ENCODE assay signal across 27 cellular contexts in genomic region chr9:111659706-111660105, GRCh38.
"Had no signal": no experiment of that assay in that cellular context is flagged by ENCODE, and none has a peak within 500 bp of the region (broad histone marks: within the 10 kb centered on the region; RNA-seq: fewer than 3 reads in every experiment).

No MANE protein-coding gene starts in this region.

- H3K36me3 Mint-ChIP-seq: activated naive CD4-positive, alpha-beta T cell treated with anti-CD3 and anti-CD28 coated beads, Interleukin-2, amount 50 U/mL, for 24 hours had no signal

- H3K27me3 Mint-ChIP-seq: activated naive CD4-positive, alpha-beta T cell treated with anti-CD3 and anti-CD28 coated beads, Interleukin-2, amount 50 U/mL, for 24 hours; activated naive CD8-positive, alpha-beta T cell treated with anti-CD3 and anti-CD28 coated beads, Interleukin-2, amount 50 U/mL, for 24 hours; naive thymus-derived CD4-positive, alpha-beta T cell; stimulated activated memory B cell treated with anti-CD40 and anti-IgM and Interleukin-4, amounts not matched to agents 10 μg/mL and 1 μg/mL and 100 μg/mL, for 72 hours had no signal

- H3K27ac Mint-ChIP-seq: activated naive CD8-positive, alpha-beta T cell treated with anti-CD3 and anti-CD28 coated beads, Interleukin-2, amount 50 U/mL, for 24 hours; activated T-helper 2 cell treated with anti-CD3 and anti-CD28 coated beads, Interferon-gamma antibody, Interleukin-2, Interleukin-4, amounts not matched to agents 10 μg/mL and 5 μg/mL and 100 μg/mL, durations not matched to agents 14 hours and 24 hours and 36 hours; mesothelial cell of epicardium; progenitor cell of endocrine pancreas; stimulated activated naive CD8-positive, alpha-beta T cell treated with anti-CD3 and anti-CD28 coated beads, Interleukin-15, amount 100 ng/mL, for 72 hours had no signal

- H3K4me3 ChIP-seq: esophagus muscularis mucosa, gastroesophageal sphincter, ovary, thyroid gland, upper lobe of right lung had no signal

- DNase-seq: activated CD4-positive, alpha-beta T cell treated with anti-CD3 and anti-CD28 coated beads for 4 hours; activated CD4-positive, alpha-beta T cell treated with anti-CD3 and anti-CD28 coated beads, Interleukin-2, amount 50 U/mL, for 4 hours; activated CD8-positive, alpha-beta memory T cell treated with anti-CD3 and anti-CD28 coated beads for 24 hours; activated naive CD8-positive, alpha-beta T cell treated with anti-CD3 and anti-CD28 coated beads, Interleukin-2, amount 50 U/mL, for 24 hours; dermis blood vessel endothelial cell; effector CD4-positive, alpha-beta T cell; head of caudate nucleus; hippocampal formation; left colon; naive thymus-derived CD4-positive, alpha-beta T cell; ovary; retina; stimulated activated CD4-positive, alpha-beta T cell treated with anti-CD3 and anti-CD28 coated beads, Interleukin-4, amount 100 ng/mL, for 4 hours; stimulated activated CD8-positive, alpha-beta memory T cell treated with anti-CD3 and anti-CD28 coated beads, Interleukin-4, amount 100 ng/mL, for 48 hours; stimulated activated naive CD8-positive, alpha-beta T cell treated with anti-CD3 and anti-CD28 coated beads, Interleukin-15, amount 100 ng/mL, for 72 hours; T-helper 9 cell; thyroid gland; upper lobe of right lung had no signal

- H3K27ac ChIP-seq: esophagus muscularis mucosa, gastroesophageal sphincter, ovary, thyroid gland, upper lobe of right lung, VCaP had no signal

- H3K9me3 Mint-ChIP-seq: activated naive CD4-positive, alpha-beta T cell treated with anti-CD3 and anti-CD28 coated beads, Interleukin-2, amount 50 U/mL, for 24 hours; activated naive CD8-positive, alpha-beta T cell treated with anti-CD3 and anti-CD28 coated beads, Interleukin-2, amount 50 U/mL, for 24 hours; activated T-helper 2 cell treated with anti-CD3 and anti-CD28 coated beads, Interferon-gamma antibody, Interleukin-2, Interleukin-4, amounts not matched to agents 10 μg/mL and 5 μg/mL and 100 μg/mL, durations not matched to agents 14 hours and 24 hours and 36 hours; mesothelial cell of epicardium; naive thymus-derived CD4-positive, alpha-beta T cell; stimulated activated memory B cell treated with anti-CD40 and anti-IgM and Interleukin-4, amounts not matched to agents 10 μg/mL and 1 μg/mL and 100 μg/mL, for 72 hours; stimulated activated naive CD8-positive, alpha-beta T cell treated with anti-CD3 and anti-CD28 coated beads, Interleukin-15, amount 100 ng/mL, for 72 hours had no signal

- H3K27me3 ChIP-seq: esophagus muscularis mucosa, gastroesophageal sphincter, ovary, thyroid gland, upper lobe of right lung had no signal

- H3K36me3 ChIP-seq: ovary, thyroid gland, upper lobe of right lung had no signal

- H3K9me3 ChIP-seq: esophagus muscularis mucosa, gastroesophageal sphincter, ovary, thyroid gland, upper lobe of right lung had no signal

- ATAC-seq: activated naive CD8-positive, alpha-beta T cell treated with anti-CD3 and anti-CD28 coated beads, Interleukin-2, amount 50 U/mL, for 24 hours; gastroesophageal sphincter; naive thymus-derived CD4-positive, alpha-beta T cell; sciatic nerve; stimulated activated memory B cell treated with anti-CD40 and anti-IgM and Interleukin-4, amounts not matched to agents 10 μg/mL and 1 μg/mL and 100 μg/mL, for 72 hours; stimulated activated naive CD8-positive, alpha-beta T cell treated with anti-CD3 and anti-CD28 coated beads, Interleukin-15, amount 100 ng/mL, for 72 hours; upper lobe of right lung had no signal
